In genomic region chr12:26939192-26939832, GRCh38 we compare ENCODE assay signal across 8 cellular contexts. TPM values are rescaled to one million over a fixed set of nuclear protein-coding genes. Genes with fewer than 3 reads are reported as not detected.
DNase-seq lines count a peak whose midpoint lies in the region; ATAC-seq, FAIRE-seq and TF ChIP-seq lines count a peak whose summit lies in the region.

No MANE protein-coding gene starts in this region.

- H3K4me1 Mint-ChIP-seq in activated naive CD4-positive, alpha-beta T cell treated with anti-CD3 and anti-CD28 coated beads, Interleukin-2, amount 10 ng/mL, durations not matched to agents 7 days and 5 days = peaks cover 55% of the 10 kb centered on the region
- peaks cover 54% of the 10 kb centered on the region for H3K4me1 Mint-ChIP-seq in osteocyte (ENCODE audit: unreplicated experiment)

- H3K9me3 Mint-ChIP-seq in activated naive CD4-positive, alpha-beta T cell treated with anti-CD3 and anti-CD28 coated beads, Interleukin-2, amount 10 ng/mL, durations not matched to agents 7 days and 5 days = no peaks in the 10 kb centered on the region
- no peaks in the 10 kb centered on the region for H3K9me3 Mint-ChIP-seq in osteocyte (ENCODE audit: unreplicated experiment)

- ATAC-seq in HG02973 (IDR thresholded peaks at IDR 0.05; ENCODE audit: unreplicated experiment) (no peak), GM19324 (IDR thresholded peaks at IDR 0.05; ENCODE audit: low FRiP score, unreplicated experiment) (no peak)

- H3K27ac ChIP-seq in epithelial cell of prostate = peak overlapping the region; percentile 92

- H3K4me3 Mint-ChIP-seq in activated naive CD4-positive, alpha-beta T cell treated with anti-CD3 and anti-CD28 coated beads, Interleukin-2, amount 10 ng/mL, durations not matched to agents 7 days and 5 days = peak overlapping the region; percentile 89
- H3K4me3 Mint-ChIP-seq in osteocyte (ENCODE audit: unreplicated experiment) = peak overlapping the region; percentile 98

- no peak for FAIRE-seq in D721Med (lab: Jason Lieb, UNC)

- peaks cover 35% of the 10 kb centered on the region for H3K36me3 Mint-ChIP-seq in activated naive CD4-positive, alpha-beta T cell treated with anti-CD3 and anti-CD28 coated beads, Interleukin-2, amount 10 ng/mL, durations not matched to agents 7 days and 5 days
- peaks cover 4% of the 10 kb centered on the region for H3K36me3 Mint-ChIP-seq in osteocyte (ENCODE audit: unreplicated experiment)

- no peaks in the 10 kb centered on the region for H3K27me3 Mint-ChIP-seq in activated naive CD4-positive, alpha-beta T cell treated with anti-CD3 and anti-CD28 coated beads, Interleukin-2, amount 10 ng/mL, durations not matched to agents 7 days and 5 days
- no peaks in the 10 kb centered on the region for H3K27me3 Mint-ChIP-seq in osteocyte (ENCODE audit: unreplicated experiment)

- DNase-seq in activated naive CD4-positive, alpha-beta T cell treated with anti-CD3 and anti-CD28 coated beads, Interleukin-2, amount 10 ng/mL, durations not matched to agents 7 days and 5 days = no peak
- no peak for DNase-seq in activated naive CD4-positive, alpha-beta T cell treated with Interleukin-2 at 50 U/mL for 16 hours
- DNase-seq in RKO (ENCODE audit: low spot score) = peak; percentile 48
- no peak for DNase-seq in epithelial cell of prostate (ENCODE audit: low read depth, low spot score)
- DNase-seq in osteocyte (ENCODE audit: extremely low spot score, unreplicated experiment) = no peak
- no peak for DNase-seq in D721Med (ENCODE audit: insufficient read length, low spot score)

- TF ChIP-seq CTCF in osteocyte (IDR thresholded peaks at IDR 0.05) (no peak), D721Med (IDR thresholded peaks at IDR 0.05; ENCODE audit: insufficient read depth, missing control alignments) (no peak)

- CTCF ChIA-PET in activated naive CD4-positive, alpha-beta T cell treated with anti-CD3 and anti-CD28 coated beads, Interleukin-2, amount 10 ng/mL, durations not matched to agents 7 days and 5 days (lab: Charles Lee) = no interaction called here

- peak overlapping the region; percentile 99 for H3K27ac Mint-ChIP-seq in activated naive CD4-positive, alpha-beta T cell treated with anti-CD3 and anti-CD28 coated beads, Interleukin-2, amount 10 ng/mL, durations not matched to agents 7 days and 5 days
- H3K27ac Mint-ChIP-seq in osteocyte (ENCODE audit: unreplicated experiment) = peak overlapping the region; percentile 100

RNA-seq across cellular contexts. Expression of gene FGFR1OP2, which starts 1.0 kb away (rescaled TPM):
- total RNA-seq in osteocyte = 43.7 and 44.4 TPM in 2 replicates

RNA-seq across cellular contexts. Expression of gene INTS13, which starts 1.5 kb away (rescaled TPM):
- total RNA-seq in osteocyte = 22.4 and 27.6 TPM in 2 replicates
